16 cellular contexts compared by ENCODE assay signal in the genomic region with DNA sequence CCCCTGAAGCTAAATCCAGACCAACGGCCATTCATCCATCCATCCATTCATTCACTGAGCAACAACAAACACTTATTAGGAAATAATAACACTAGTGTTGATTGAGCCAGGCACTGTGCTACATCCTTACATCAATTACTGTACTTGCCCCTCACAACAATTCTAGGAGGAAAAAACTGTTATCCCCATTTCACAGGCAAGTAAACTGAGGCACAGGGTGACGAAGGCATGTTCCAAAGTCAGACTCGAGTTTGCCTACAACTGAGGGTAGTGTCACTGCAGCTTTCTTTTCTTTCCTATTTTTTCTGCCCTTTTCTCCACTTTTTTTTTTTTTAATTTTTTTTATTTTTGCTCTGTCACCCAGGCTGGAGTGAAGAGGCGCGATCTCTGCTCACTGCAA. TPM values are rescaled to one million over a fixed set of nuclear protein-coding genes. Genes with fewer than 3 reads are reported as not detected.
DNase-seq lines count a peak whose midpoint lies in the region; ATAC-seq and TF ChIP-seq lines count a peak whose summit lies in the region.
"Had no signal": no experiment of that assay in that cellular context is flagged by ENCODE, and none has a peak within 500 bp of the region (broad histone marks: within the 10 kb centered on the region; RNA-seq: fewer than 3 reads in every experiment).

No MANE protein-coding gene starts in this region.

- no peak for TF ChIP-seq POLR2A in heart left ventricle (IDR thresholded peaks at IDR 0.05)
- TF ChIP-seq POLR2A in gastrocnemius medialis (IDR thresholded peaks at IDR 0.05), result no peak

- no peak for ATAC-seq in heart left ventricle
- no peak for ATAC-seq in Right ventricle myocardium superior (ENCODE audit: poor library complexity)
- ATAC-seq in right cardiac atrium, result no peak
- ATAC-seq in gastrocnemius medialis, result no peak
- ATAC-seq: CD8-positive, alpha-beta T cell had no signal

- peak overlapping the region in 10 of 12 donors; percentile 15 to 51 (median 34) for H3K4me3 ChIP-seq in heart left ventricle
- peak overlapping the region; percentile 42 to 45 for H3K4me3 ChIP-seq in right atrium auricular region
- peak overlapping the region; percentile 33 for H3K4me3 ChIP-seq in right cardiac atrium (ENCODE audit: low read length)
- no peak overlapping the region for H3K4me3 ChIP-seq in gastrocnemius medialis
- H3K4me3 ChIP-seq: HAP-1 had no signal

- H3K4me1 ChIP-seq in heart left ventricle (peaks cover 0 to 46% (median 6%) of the 10 kb centered on the region in 12 donors), right atrium auricular region (peaks cover 0 to 24% of the 10 kb centered on the region in 2 donors), right cardiac atrium (ENCODE audit: control insufficient read depth, insufficient read depth, low read length) (no peaks in the 10 kb centered on the region), gastrocnemius medialis (peaks cover 38 to 48% of the 10 kb centered on the region in 2 donors)
- H3K4me1 ChIP-seq: HAP-1 had no signal

- TF ChIP-seq CTCF in heart left ventricle (IDR thresholded peaks at IDR 0.05) (no peak), right atrium auricular region (IDR thresholded peaks at IDR 0.05) (no peak), gastrocnemius medialis (IDR thresholded peaks at IDR 0.05 in 4 of 5, conservative IDR thresholded peaks at IDR 0.05 in 1 of 5) (no peak)

- H3K36me3 ChIP-seq in heart left ventricle, result no peaks in the 10 kb centered on the region
- no peaks in the 10 kb centered on the region for H3K36me3 ChIP-seq in right atrium auricular region
- no peaks in the 10 kb centered on the region for H3K36me3 ChIP-seq in gastrocnemius medialis
- H3K36me3 ChIP-seq: HAP-1 had no signal

- 88 to 91% (median 90%) methylated on average over 5 of the region's 5 CpGs for WGBS in heart left ventricle, 4 donors
- 84% methylated on average over 5 of the region's 5 CpGs for WGBS in right cardiac atrium

- H3K27ac ChIP-seq in heart left ventricle (peak overlapping the region; percentile 15 to 97 (median 79)), right atrium auricular region (peak overlapping the region; percentile 71 to 90), right cardiac atrium (ENCODE audit: low read length) (peak overlapping the region; percentile 89), gastrocnemius medialis (peak overlapping the region; percentile 78 to 93 (median 90))

- H3K27me3 ChIP-seq in heart left ventricle, result peaks cover 0 to 9% (median 0%) of the 10 kb centered on the region in 9 donors
- H3K27me3 ChIP-seq in right atrium auricular region, result no peaks in the 10 kb centered on the region
- H3K27me3 ChIP-seq in right cardiac atrium (ENCODE audit: control insufficient read depth, insufficient read depth), result no peaks in the 10 kb centered on the region
- H3K27me3 ChIP-seq in gastrocnemius medialis, result no peaks in the 10 kb centered on the region

- in situ Hi-C loops in gastrocnemius medialis (cut with MboI; ENCODE audit: low sequenced_read_pairs in 4 of 4), result no loop called here

- H3K9me3 ChIP-seq in heart left ventricle (no peaks in the 10 kb centered on the region), right atrium auricular region (no peaks in the 10 kb centered on the region), right cardiac atrium (ENCODE audit: control insufficient read depth, low read length) (no peaks in the 10 kb centered on the region), gastrocnemius medialis (no peaks in the 10 kb centered on the region)
- H3K9me3 ChIP-seq: Caco-2, HAP-1 had no signal

- intact Hi-C loops in heart left ventricle (cut with DNase I), result loop anchor here in 1 of 10 donors (5.0 kb wide), 1 partner anchor 47 kb away; no protein-coding TSS in a partner anchor
- intact Hi-C loops in Right ventricle myocardium superior (cut with DNase I), result no loop called here
- intact Hi-C loops in cardiac septum (cut with DNase I), result loop anchor here (5.0 kb wide), 1 partner anchor 72 kb away; the partner anchor contains the start of genes ORC6 and VPS35
- intact Hi-C loops in right cardiac atrium (cut with DNase I), result no loop called here
- intact Hi-C loops in gastrocnemius medialis (cut with DNase I; ENCODE audit: low total_unique reads), result loop anchor here (10.0 kb wide), 1 partner anchor 135 kb away; no protein-coding TSS in a partner anchor

- DNase-seq in heart left ventricle (no peak), Right ventricle myocardium superior (no peak), right atrium auricular region (ENCODE audit: low spot score) (no peak), cardiac septum (ENCODE audit: low spot score) (no peak), right cardiac atrium (no peak), gastrocnemius medialis (no peak), cerebellar nuclear complex (lab: John Stamatoyannopoulos, UW) (no peak), NCI-H146 (lab: John Stamatoyannopoulos, UW) (no peak)
- DNase-seq: C1 segment of cervical spinal cord; Caco-2; CD8-positive, alpha-beta T cell; DMS153; DND-41; GOT3; HFFc6 had no signal

RNA-seq across cellular contexts. Expression of gene MYLK3, which starts 11.2 kb away (rescaled TPM):
- total RNA-seq in heart left ventricle (100 to 1,000 TPM; 169 to 374 (median 257) TPM), Right ventricle myocardium superior (304 TPM), right atrium auricular region (100 to 1,000 TPM; 275 to 456 TPM), cardiac septum (150 TPM), right cardiac atrium (100 to 1,000 TPM; 285 to 543 (median 321) TPM), gastrocnemius medialis (1 to 10 TPM; 2.4 to 9.2 (median 5.2) TPM)
- polyA plus RNA-seq in heart left ventricle (100 to 1,000 TPM in 1 of 2 donors, 10 to 100 TPM in 1; 76.4 to 133 TPM), right cardiac atrium (143 TPM)
- total RNA-seq: CD8-positive, alpha-beta T cell had no signal

Comparison
In these comparisons a context has a peak if more than half of its experiments do, and no peak if none do; other contexts are left out.
1. intact Hi-C loops: an anchor here in cardiac septum (5.0 kb wide) and gastrocnemius medialis (10.0 kb wide); none called in Right ventricle myocardium superior and right cardiac atrium.
2. H3K4me3 ChIP-seq: peak in heart left ventricle (10 of 12), right atrium auricular region (2 of 2) and right cardiac atrium (single experiment); none in gastrocnemius medialis (0 of 4).
3. RNA of gene MYLK3, which starts 11.2 kb away (total RNA-seq): 275 to 456 TPM in right atrium auricular region, 285 to 543 TPM in right cardiac atrium, 304 TPM in Right ventricle myocardium superior (single experiment), 169 to 374 TPM in heart left ventricle and 150 TPM in cardiac septum (single experiment); 2.4 to 9.2 TPM in gastrocnemius medialis; every median in the first group is over 10 times any median in the second.
4. Peak in every context shown above with its lines, with median percentiles within 50 percentile points of each other: H3K27ac ChIP-seq.